Comparison of ENCODE assay signal across 8 cellular contexts in genomic region chr19:6765738-6766356, GRCh38. TPM values are rescaled to one million over a fixed set of nuclear protein-coding genes. Genes with fewer than 3 reads are reported as not detected.
DNase-seq lines count a peak whose midpoint lies in the region; ATAC-seq and TF ChIP-seq lines count a peak whose summit lies in the region.

No MANE protein-coding gene starts in this region.

- peaks cover 0 to 62% (median 37%) of the 10 kb centered on the region in 45 donors for H3K27me3 ChIP-seq in dorsolateral prefrontal cortex
- H3K27me3 ChIP-seq in heart left ventricle, result peaks cover 9 to 32% (median 12%) of the 10 kb centered on the region in 9 donors

- peak overlapping the region; percentile 4 for H3K27ac Mint-ChIP-seq in activated T-cell treated with anti-CD3 and anti-CD28 coated beads, Interleukin-2, amount 50 U/mL, for 72 hours

- H3K4me1 ChIP-seq in heart left ventricle, result peaks cover 0 to 26% (median 10%) of the 10 kb centered on the region in 12 donors

- DNase-seq in HK-2 (ENCODE audit: unreplicated experiment) (peak; percentile 76), left lobe of liver (ENCODE audit: low spot score) (peak; percentile 57), DMS 273 (lab: John Stamatoyannopoulos, UW; ENCODE audit: unreplicated experiment) (no peak), dorsolateral prefrontal cortex (no peak), heart left ventricle (no peak)
- DNase-seq in activated T-cell treated with anti-CD3 and anti-CD28 coated beads, Interleukin-2, amount 50 U/mL, for 72 hours, result no peak

- H3K27ac ChIP-seq in 22Rv1, result peak overlapping the region; percentile 78
- H3K27ac ChIP-seq in dorsolateral prefrontal cortex, result no peak overlapping the region
- H3K27ac ChIP-seq in heart left ventricle, result peak overlapping the region in 1 of 12 donors; percentile 43

- no peaks in the 10 kb centered on the region for H3K9me3 Mint-ChIP-seq in activated T-cell treated with anti-CD3 and anti-CD28 coated beads, Interleukin-2, amount 50 U/mL, for 72 hours

- ATAC-seq in activated T-cell treated with anti-CD3 and anti-CD28 coated beads, Interleukin-2, amount 50 U/mL, for 72 hours (replicated peaks in 1 of 2), result no peak
- peak; percentile 16 for ATAC-seq in left lobe of liver
- no peak for ATAC-seq in heart left ventricle
- no peak for ATAC-seq in GM18511 (IDR thresholded peaks at IDR 0.05; ENCODE audit: unreplicated experiment)

- H3K4me3 Mint-ChIP-seq in activated T-cell treated with anti-CD3 and anti-CD28 coated beads, Interleukin-2, amount 50 U/mL, for 72 hours, result peak overlapping the region; percentile 87 to 91

- TF ChIP-seq CTCF in 22Rv1 (IDR thresholded peaks at IDR 0.05) (no peak), dorsolateral prefrontal cortex (IDR thresholded peaks at IDR 0.05 in 54 of 56, conservative IDR thresholded peaks at IDR 0.05 in 2 of 56; ENCODE audit: low read depth in 1 of 56, partially characterized antibody in 56 of 56) (no peak), heart left ventricle (IDR thresholded peaks at IDR 0.05) (no peak)

- no peak overlapping the region for H3K4me3 ChIP-seq in dorsolateral prefrontal cortex
- no peak overlapping the region for H3K4me3 ChIP-seq in heart left ventricle

- H3K36me3 Mint-ChIP-seq in activated T-cell treated with anti-CD3 and anti-CD28 coated beads, Interleukin-2, amount 50 U/mL, for 72 hours (ENCODE audit: insufficient read depth in 2 of 2), result peaks cover 4 to 5% of the 10 kb centered on the region in 2 donors

- H3K27me3 Mint-ChIP-seq in activated T-cell treated with anti-CD3 and anti-CD28 coated beads, Interleukin-2, amount 50 U/mL, for 72 hours (ENCODE audit: low read depth), result no peaks in the 10 kb centered on the region

- no peaks in the 10 kb centered on the region for H3K36me3 ChIP-seq in heart left ventricle

- WGBS in heart left ventricle, 4 donors, result 27 to 38% (median 36%) methylated on average over 7 to 8 of the region's 8 CpGs

- no peak for TF ChIP-seq POLR2A in heart left ventricle (IDR thresholded peaks at IDR 0.05)

- H3K9me3 ChIP-seq in heart left ventricle, result no peaks in the 10 kb centered on the region

- intact Hi-C loops in dorsolateral prefrontal cortex (cut with DNase I), result no loop called here
- intact Hi-C loops in heart left ventricle (cut with DNase I), result loop anchor here in 2 of 10 donors (5.0 to 10.0 kb wide), 2 partner anchors 131 to 134 kb away; no protein-coding TSS in a partner anchor

- peaks cover 37% of the 10 kb centered on the region for H3K4me1 Mint-ChIP-seq in activated T-cell treated with anti-CD3 and anti-CD28 coated beads, Interleukin-2, amount 50 U/mL, for 72 hours (ENCODE audit: low read depth)

RNA-seq across cellular contexts. Expression of gene SH2D3A, which starts 1.4 kb away (rescaled TPM):
- total RNA-seq in activated T-cell treated with anti-CD3 and anti-CD28 coated beads, Interleukin-2, amount 50 U/mL, for 72 hours, result 10 to 100 TPM; 19.9 to 24.5 TPM
- total RNA-seq in left lobe of liver (1.1 TPM), dorsolateral prefrontal cortex (1 to 10 TPM in 1 of 120 experiments, under 1 TPM in 6, not detected in 113; 0.18 to 1.4 (median 0.38) TPM), heart left ventricle (under 1 TPM in 3 of 9 donors, not detected in 6; 0.12 to 0.56 (median 0.52) TPM)
- polyA plus RNA-seq in heart left ventricle, result under 1 TPM; 0.08 to 0.25 TPM

RNA-seq across cellular contexts. Expression of gene VAV1, which starts 6.7 kb away (rescaled TPM):
- total RNA-seq in activated T-cell treated with anti-CD3 and anti-CD28 coated beads, Interleukin-2, amount 50 U/mL, for 72 hours, result 100 to 1,000 TPM; 111 to 114 TPM
- total RNA-seq in left lobe of liver (3.1 TPM), dorsolateral prefrontal cortex (10 to 100 TPM in 7 of 120 experiments, 1 to 10 TPM in 113; 1.7 to 13.0 (median 5.0) TPM), heart left ventricle (10 to 100 TPM in 1 of 9 donors, 1 to 10 TPM in 5, under 1 TPM in 3; 0.69 to 25.6 (median 1.7) TPM)
- polyA plus RNA-seq in heart left ventricle, result 1 to 10 TPM in 1 of 2 donors, under 1 TPM in 1; 0.91 to 1.2 TPM

RNA-seq across cellular contexts. Expression of gene TRIP10, which starts 26.4 kb away (rescaled TPM):
- total RNA-seq in activated T-cell treated with anti-CD3 and anti-CD28 coated beads, Interleukin-2, amount 50 U/mL, for 72 hours, result 10 to 100 TPM; 49.0 to 68.4 TPM
- total RNA-seq in left lobe of liver (9.0 TPM), dorsolateral prefrontal cortex (10 to 100 TPM in 97 of 120 experiments, 1 to 10 TPM in 23; 4.5 to 54.0 (median 14.5) TPM), heart left ventricle (100 to 1,000 TPM in 3 of 9 donors, 10 to 100 TPM in 6; 62.5 to 135 (median 72.8) TPM)
- polyA plus RNA-seq in heart left ventricle, result 100 to 1,000 TPM; 110 to 172 TPM

RNA-seq across cellular contexts. Expression of gene GPR108, which starts 28.5 kb away (rescaled TPM):
- total RNA-seq in activated T-cell treated with anti-CD3 and anti-CD28 coated beads, Interleukin-2, amount 50 U/mL, for 72 hours, result 100 to 1,000 TPM; 130 to 162 TPM
- total RNA-seq in left lobe of liver (28.8 TPM), dorsolateral prefrontal cortex (10 to 100 TPM; 21.4 to 74.1 (median 47.4) TPM), heart left ventricle (10 to 100 TPM; 19.2 to 47.9 (median 27.7) TPM)
- polyA plus RNA-seq in heart left ventricle, result 10 to 100 TPM; 35.5 to 39.1 TPM

RNA-seq across cellular contexts. Expression of gene C3, which starts 45.4 kb away (rescaled TPM):
- total RNA-seq in activated T-cell treated with anti-CD3 and anti-CD28 coated beads, Interleukin-2, amount 50 U/mL, for 72 hours, result 1 to 10 TPM; 1.8 to 2.5 TPM
- total RNA-seq in left lobe of liver (11,297 TPM), dorsolateral prefrontal cortex (100 to 1,000 TPM in 92 of 120 experiments, 10 to 100 TPM in 28; 34.1 to 573 (median 145) TPM), heart left ventricle (1,000 to 10,000 TPM in 1 of 9 donors, 100 to 1,000 TPM in 3, 10 to 100 TPM in 5; 31.7 to 1,888 (median 81.0) TPM)
- 100 to 1,000 TPM in 1 of 2 donors, 10 to 100 TPM in 1; 64.9 to 136 TPM for polyA plus RNA-seq in heart left ventricle

Comparison
In these comparisons a context has a peak if more than half of its experiments do, and no peak if none do; other contexts are left out.
1. DNase-seq: peak in HK-2 (single experiment) and left lobe of liver (single experiment); none in activated T-cell treated with anti-CD3 and anti-CD28 coated beads, Interleukin-2, amount 50 U/mL, for 72 hours (0 of 2), DMS 273 (single experiment), dorsolateral prefrontal cortex (0 of 10) and heart left ventricle (0 of 5).
2. RNA of gene VAV1, which starts 6.7 kb away (total RNA-seq): 111 to 114 TPM in activated T-cell treated with anti-CD3 and anti-CD28 coated beads, Interleukin-2, amount 50 U/mL, for 72 hours; 1.7 to 13.0 TPM in dorsolateral prefrontal cortex, 3.1 TPM in left lobe of liver (single experiment) and 0.69 to 25.6 TPM in heart left ventricle; every median in the first group is over 4 times any median in the second.